Comparison of ENCODE assay signal across 23 cellular contexts in genomic region chr3:167929937-167930336, GRCh38.
A peak's percentile ranks its signal among the peaks of the same experiment; 100 is the strongest.
DNase-seq lines count a peak whose midpoint lies in the region; ATAC-seq and TF ChIP-seq lines count a peak whose summit lies in the region.
"Had no signal": no experiment of that assay in that cellular context is flagged by ENCODE, and none has a peak within 500 bp of the region (broad histone marks: within the 10 kb centered on the region; RNA-seq: fewer than 3 reads in every experiment).

No MANE protein-coding gene starts in this region.

- H3K27me3 ChIP-seq in trophoblast cell (ENCODE audit: insufficient read depth, low read length): no peaks in the 10 kb centered on the region
- H3K27me3 ChIP-seq: body of pancreas, SJSA1, spleen had no signal

- no peak overlapping the region for H2BK5ac ChIP-seq in trophoblast cell (ENCODE audit: low read depth, low read length, poor library complexity)

- no peak overlapping the region for H3K18ac ChIP-seq in trophoblast cell (ENCODE audit: low read length)

- no peak overlapping the region for H3K14ac ChIP-seq in trophoblast cell (ENCODE audit: low read length)

- H2AFZ ChIP-seq in trophoblast cell (ENCODE audit: insufficient read depth, low read length, poor library complexity): no peak overlapping the region
- H2AFZ ChIP-seq: GM23248 had no signal

- no peak overlapping the region for H3K4me2 ChIP-seq in trophoblast cell (ENCODE audit: low read length)

- no peaks in the 10 kb centered on the region for H3K9me3 ChIP-seq in trophoblast cell (ENCODE audit: insufficient read depth, low read depth, low read length)
- H3K9me3 ChIP-seq: body of pancreas, psoas muscle, SJSA1, spleen had no signal

- no peak overlapping the region for H2BK12ac ChIP-seq in trophoblast cell (ENCODE audit: low read length)

- no peak overlapping the region for H4K91ac ChIP-seq in trophoblast cell (ENCODE audit: low read depth, low read length)

- no peak overlapping the region for H2AK5ac ChIP-seq in trophoblast cell (ENCODE audit: low read length)

- no peaks in the 10 kb centered on the region for H3K4me1 ChIP-seq in trophoblast cell (ENCODE audit: control insufficient read depth in 1 of 2, insufficient read depth in 2 of 2, low read length in 2 of 2)
- H3K4me1 ChIP-seq: body of pancreas, psoas muscle, SJSA1, spleen had no signal

- no peak overlapping the region for H4K12ac ChIP-seq in trophoblast cell (ENCODE audit: low read depth, low read length)

- H3K36me3 ChIP-seq in trophoblast cell (ENCODE audit: control insufficient read depth in 1 of 2, insufficient read depth in 2 of 2, low read length in 2 of 2): no peaks in the 10 kb centered on the region
- H3K36me3 ChIP-seq: SJSA1, spleen had no signal

- H3K4ac ChIP-seq in trophoblast cell (ENCODE audit: low read depth, low read length): no peak overlapping the region

- H3K79me2 ChIP-seq in trophoblast cell (ENCODE audit: control insufficient read depth, insufficient read depth, low read length, poor library complexity): no peaks in the 10 kb centered on the region

- no peak overlapping the region for H3K23ac ChIP-seq in trophoblast cell (ENCODE audit: low read length)

- H3K9ac ChIP-seq in trophoblast cell (ENCODE audit: low read length): no peak overlapping the region
- H3K9ac ChIP-seq: GM23248 had no signal

- H3K27ac ChIP-seq in coronary artery: no peak overlapping the region
- H3K27ac ChIP-seq in trophoblast cell (ENCODE audit: low read depth, low read length): no peak overlapping the region
- H3K27ac ChIP-seq: 22Rv1, body of pancreas, GM23248, psoas muscle, SJSA1, spleen had no signal

- no peak for TF ChIP-seq CTCF in coronary artery (IDR thresholded peaks at IDR 0.05)

- DNase-seq in DMS 273 (lab: John Stamatoyannopoulos, UW; ENCODE audit: unreplicated experiment) (peak; percentile 18), DMS 273 treated with DMSO at 0.1 percent for 48 hours (lab: John Stamatoyannopoulos, UW) (no peak), UCSD-AML1 (lab: John Stamatoyannopoulos, UW; ENCODE audit: unreplicated experiment) (peak; percentile 10), iPS-NIHi11 (ENCODE audit: low spot score) (peak; percentile 7), coronary artery (ENCODE audit: low spot score) (no peak), trophoblast cell (no peak), HuH-7 (ENCODE audit: low spot score) (no peak)
- DNase-seq: activated CD4-positive, CD25-positive, alpha-beta regulatory T cell treated with anti-CD3 and anti-CD28 coated beads, Interleukin-2, amount 50 U/mL, for 72 hours; activated naive CD8-positive, alpha-beta T cell treated with anti-CD3 and anti-CD28 coated beads for 36 hours; AML-193; body of pancreas; cortex of kidney; foreskin fibroblast; GM23248; midbrain; NCI-H1436; NCI-H524 treated with DMSO at 0.1 percent for 48 hours; psoas muscle; spleen; stimulated activated CD4-positive, alpha-beta T cell treated with anti-CD3 and anti-CD28 coated beads, Interleukin-4, amount 100 ng/mL, for 4 hours had no signal

- no peaks in the 10 kb centered on the region for H3K79me1 ChIP-seq in trophoblast cell (ENCODE audit: low read length)

- no CpG with 5 or more reads among the region's 3 CpGs for WGBS in trophoblast cell (ENCODE audit: extremely low coverage, insufficient coverage, insufficient read length)

- H3K4me3 ChIP-seq in coronary artery (no peak overlapping the region), trophoblast cell (ENCODE audit: low read depth, low read length) (no peak overlapping the region)
- H3K4me3 ChIP-seq: body of pancreas, GM23248, psoas muscle, SJSA1, spleen had no signal

- peak; percentile 15 for ATAC-seq in HG03432 (IDR thresholded peaks at IDR 0.05; ENCODE audit: unreplicated experiment)
- ATAC-seq: body of pancreas, psoas muscle had no signal

- H2BK120ac ChIP-seq in trophoblast cell (ENCODE audit: insufficient read depth, low read length, poor library complexity): no peak overlapping the region

- H4K8ac ChIP-seq in trophoblast cell (ENCODE audit: low read depth, low read length): no peak overlapping the region

Comparison
In these comparisons a context has a peak if more than half of its experiments do, and no peak if none do; other contexts are left out.
1. DNase-seq: peak in DMS 273 (single experiment), UCSD-AML1 (single experiment) and iPS-NIHi11 (single experiment); none in DMS 273 treated with DMSO at 0.1 percent for 48 hours (single experiment), coronary artery (single experiment), trophoblast cell (0 of 2) and HuH-7 (single experiment).